In the genomic region with DNA sequence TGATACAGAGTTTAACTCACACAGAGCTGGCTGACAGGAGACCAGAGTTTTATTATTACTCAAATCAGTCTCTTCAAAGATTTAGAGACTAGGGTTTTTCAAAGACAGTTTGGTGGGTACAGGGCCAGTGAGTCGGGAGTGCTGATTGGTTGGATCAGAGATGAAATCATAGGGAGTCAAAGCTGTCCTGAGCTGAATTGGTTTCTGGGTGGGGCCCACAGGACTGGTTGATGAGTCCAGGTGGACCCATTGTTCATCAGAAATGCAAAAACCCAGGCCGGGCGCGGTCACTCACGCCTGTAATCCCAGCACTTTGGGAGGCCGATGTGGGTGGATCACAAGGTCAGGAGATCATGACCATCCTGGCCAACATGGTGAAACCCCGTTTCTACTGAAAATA, we compare ENCODE assay signal across 2 cellular contexts. TPM values are rescaled to one million over a fixed set of nuclear protein-coding genes. Genes with fewer than 3 reads are reported as not detected.
"Had no signal": no experiment of that assay in that cellular context is flagged by ENCODE, and none has a peak within 500 bp of the region (broad histone marks: within the 10 kb centered on the region; RNA-seq: fewer than 3 reads in every experiment).

No MANE protein-coding gene starts in this region.

RNA-seq across cellular contexts. Expression of gene ARL11, which starts 25.7 kb away (rescaled TPM):
- total RNA-seq: M059J, SK-MEL-5 had no signal
